Comparison of ENCODE assay signal across 8 cellular contexts in the genomic region with DNA sequence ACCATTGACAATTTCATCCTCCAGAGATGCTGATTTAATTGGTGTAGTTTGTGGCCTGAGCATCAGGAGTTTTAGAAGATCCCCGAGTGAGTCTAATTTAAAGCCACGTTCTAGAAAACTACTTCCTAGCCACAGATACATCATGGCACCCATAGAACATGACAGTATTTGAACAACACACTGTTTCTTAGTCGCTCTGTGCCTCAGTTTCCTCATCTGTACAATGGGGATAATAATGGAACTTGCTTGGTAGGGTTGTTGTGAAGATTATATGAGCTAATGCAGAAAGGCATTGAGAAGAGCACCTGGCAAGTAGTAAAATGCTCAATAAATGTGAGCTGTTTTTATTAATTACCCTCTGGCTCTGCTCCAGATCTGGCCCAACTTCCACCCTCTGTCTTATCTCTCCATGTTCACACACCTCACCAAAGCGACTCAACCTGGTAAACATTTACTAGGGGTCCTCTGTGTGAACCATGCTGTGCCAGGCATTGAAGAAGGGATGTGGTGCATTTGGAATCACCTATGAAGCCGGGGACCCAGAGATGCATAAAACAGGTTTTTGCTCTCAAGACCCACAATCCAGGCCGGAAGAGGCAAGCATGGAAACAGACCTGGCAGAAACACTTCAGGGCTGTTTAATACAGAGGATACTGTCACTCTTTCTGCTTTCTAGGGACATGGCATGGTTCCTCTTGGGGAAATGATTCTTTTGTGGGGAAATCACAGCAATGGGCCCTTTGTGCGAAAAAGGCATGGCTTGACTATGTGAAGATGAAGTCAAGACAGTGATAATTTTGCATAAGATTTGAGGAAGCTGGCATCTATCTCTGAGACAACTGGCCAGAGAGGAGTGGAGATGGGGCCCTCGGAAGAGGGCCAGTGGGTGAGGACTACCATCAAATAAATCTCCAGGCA. TPM values are rescaled to one million over a fixed set of nuclear protein-coding genes. Genes with fewer than 3 reads are reported as not detected.
DNase-seq lines count a peak whose midpoint lies in the region; ATAC-seq and TF ChIP-seq lines count a peak whose summit lies in the region.

No MANE protein-coding gene starts in this region.

- H3K27me3 ChIP-seq in cardiac muscle cell, result no peaks in the 10 kb centered on the region
- no peaks in the 10 kb centered on the region for H3K27me3 ChIP-seq in body of pancreas
- H3K27me3 ChIP-seq in muscle layer of colon (ENCODE audit: control insufficient read depth in 1 of 2, insufficient read depth in 2 of 2, low read length in 2 of 2), result no peaks in the 10 kb centered on the region
- no peaks in the 10 kb centered on the region for H3K27me3 ChIP-seq in upper lobe of right lung

- DNase-seq in cardiac muscle cell (ENCODE audit: low read depth in 1 of 2, low spot score in 1 of 2) (no peak), cardiac septum (ENCODE audit: low spot score) (no peak), body of pancreas (peak; percentile 20 to 52 (median 44)), upper lobe of right lung (no peak), left colon (no peak)

- H3K9me3 ChIP-seq in cardiac muscle cell (ENCODE audit: low read depth) (no peaks in the 10 kb centered on the region), body of pancreas (no peaks in the 10 kb centered on the region), muscle layer of colon (ENCODE audit: low read length) (no peaks in the 10 kb centered on the region), upper lobe of right lung (no peaks in the 10 kb centered on the region)

- H3K4me3 ChIP-seq in cardiac muscle cell (no peak overlapping the region), body of pancreas (no peak overlapping the region), muscle layer of colon (ENCODE audit: low read depth in 1 of 2, low read length in 2 of 2) (no peak overlapping the region), upper lobe of right lung (no peak overlapping the region)

- intact Hi-C loops in cardiac septum (cut with DNase I), result loop anchor here (2.0 kb wide), 1 partner anchor 17 kb away; the partner anchor contains the start of gene MRPS18A
- intact Hi-C loops in body of pancreas (cut with DNase I), result no loop called here
- intact Hi-C loops in upper lobe of right lung (cut with DNase I), result no loop called here
- intact Hi-C loops in left colon (cut with DNase I, micrococcal nuclease), result no loop called here

- H3K36me3 ChIP-seq in cardiac muscle cell, result no peaks in the 10 kb centered on the region
- no peaks in the 10 kb centered on the region for H3K36me3 ChIP-seq in body of pancreas (replicated peaks in 1 of 2; ENCODE audit: insufficient read depth in 1 of 2, low read depth in 2 of 2)
- no peaks in the 10 kb centered on the region for H3K36me3 ChIP-seq in muscle layer of colon (ENCODE audit: insufficient read depth, low read length)
- no peaks in the 10 kb centered on the region for H3K36me3 ChIP-seq in upper lobe of right lung

- H3K27ac ChIP-seq in cardiac muscle cell (peak overlapping the region; percentile 89), body of pancreas (peak overlapping the region; percentile 74 to 82 (median 78)), muscle layer of colon (ENCODE audit: low read depth, low read length) (peak overlapping the region; percentile 80), upper lobe of right lung (peak overlapping the region; percentile 75)

- ATAC-seq in body of pancreas (peak; percentile 38), upper lobe of right lung (no peak), GM18519 (IDR thresholded peaks at IDR 0.05; ENCODE audit: low FRiP score, unreplicated experiment) (no peak), GM18858 (IDR thresholded peaks at IDR 0.05; ENCODE audit: unreplicated experiment) (no peak), left colon (no peak)

- no peak overlapping the region for H3K9ac ChIP-seq in muscle layer of colon (ENCODE audit: low read length)

- TF ChIP-seq POLR2A in body of pancreas (IDR thresholded peaks at IDR 0.05), result no peak

- no peak for TF ChIP-seq CTCF in cardiac muscle cell (IDR thresholded peaks at IDR 0.05; ENCODE audit: low read depth, low read length)
- no peak for TF ChIP-seq CTCF in body of pancreas (IDR thresholded peaks at IDR 0.05)
- no peak for TF ChIP-seq CTCF in upper lobe of right lung (IDR thresholded peaks at IDR 0.05)

- H3K4me1 ChIP-seq in cardiac muscle cell (ENCODE audit: low read depth) (peaks cover 26% of the 10 kb centered on the region), body of pancreas (peaks cover 57% of the 10 kb centered on the region), muscle layer of colon (ENCODE audit: insufficient read depth, low read length) (peaks cover 33% of the 10 kb centered on the region), upper lobe of right lung (peaks cover 63% of the 10 kb centered on the region)

- 49 to 68% methylated on average over 8 of the region's 8 CpGs for WGBS in body of pancreas, 2 donors

RNA-seq across cellular contexts. Expression of gene MRPS18A, which starts 16.2 kb away (rescaled TPM):
- total RNA-seq in cardiac muscle cell, result 65.9 and 80.2 TPM in 2 replicates
- 87.0 and 94.8 TPM in 2 replicates for polyA plus RNA-seq in cardiac muscle cell
- 38.4 TPM for total RNA-seq in cardiac septum
- total RNA-seq in body of pancreas, result 10 to 100 TPM; 16.9 to 36.3 TPM
- 28.1 TPM for total RNA-seq in upper lobe of right lung
- total RNA-seq in left colon, result 10 to 100 TPM; 56.9 to 69.4 TPM

RNA-seq across cellular contexts. Expression of gene RSPH9, which starts 58.9 kb away (rescaled TPM):
- 2.1 and 2.9 TPM in 2 replicates for total RNA-seq in cardiac muscle cell
- 5.8 and 8.1 TPM in 2 replicates for polyA plus RNA-seq in cardiac muscle cell
- total RNA-seq in cardiac septum, result 0.24 TPM
- not detected for total RNA-seq in body of pancreas
- total RNA-seq in upper lobe of right lung, result 0.20 TPM
- total RNA-seq in left colon, result under 1 TPM in 1 of 2 donors, not detected in 1; 0.11 TPM

Comparison
In these comparisons a context has a peak if more than half of its experiments do, and no peak if none do; other contexts are left out.
1. DNase-seq: peak in body of pancreas (4 of 4); none in cardiac muscle cell (0 of 2), cardiac septum (single experiment), upper lobe of right lung (single experiment) and left colon (0 of 2).
2. Peak in every context shown above with its lines, with median percentiles within 50 percentile points of each other: H3K27ac ChIP-seq.